8 cellular contexts compared by ENCODE assay signal in the genomic region with DNA sequence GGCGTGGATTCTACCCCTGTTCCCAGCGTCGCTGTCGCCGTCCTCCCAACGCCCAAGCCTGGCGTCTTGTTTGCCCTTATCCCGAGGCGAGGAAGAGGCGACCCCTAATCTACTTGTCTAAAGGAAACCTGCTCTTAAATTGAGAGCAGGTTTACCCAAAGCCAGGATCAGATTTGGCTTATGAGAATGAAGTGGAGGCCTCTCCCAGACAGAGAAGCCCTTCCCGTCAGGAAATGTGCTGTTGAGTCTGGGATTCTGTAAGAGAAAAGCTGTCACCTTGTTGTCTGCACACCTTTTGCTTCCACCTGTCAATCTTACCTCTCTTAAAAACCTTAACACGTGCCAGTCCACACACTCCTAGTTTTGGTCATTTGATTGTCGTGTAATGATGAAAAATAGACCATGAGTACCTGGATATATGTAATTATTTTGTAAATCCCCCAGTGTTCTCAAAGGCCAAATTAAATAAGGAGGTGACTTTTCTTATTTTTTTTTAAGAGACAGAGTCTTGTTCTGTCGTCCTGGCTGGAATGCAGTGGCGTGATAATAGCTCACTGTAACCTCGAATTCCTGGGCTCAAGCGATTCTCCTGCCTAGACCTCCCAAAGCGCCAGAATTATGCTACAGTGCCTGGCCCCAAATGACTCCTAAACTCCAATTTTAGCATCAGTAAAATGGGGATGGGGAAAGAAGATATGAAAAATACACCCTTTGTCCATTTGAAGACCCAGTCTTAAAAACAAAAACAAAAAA. TPM values are rescaled to one million over a fixed set of nuclear protein-coding genes. Genes with fewer than 3 reads are reported as not detected.
DNase-seq lines count a peak whose midpoint lies in the region; ATAC-seq and TF ChIP-seq lines count a peak whose summit lies in the region.

No MANE protein-coding gene starts in this region.

- H3K9me3 Mint-ChIP-seq in activated naive CD4-positive, alpha-beta T cell treated with anti-CD3 and anti-CD28 coated beads, Interleukin-2, amount 50 U/mL, for 24 hours = no peaks in the 10 kb centered on the region
- H3K9me3 Mint-ChIP-seq in activated naive CD8-positive, alpha-beta T cell treated with anti-CD3 and anti-CD28 coated beads for 36 hours = no peaks in the 10 kb centered on the region
- no peaks in the 10 kb centered on the region for H3K9me3 Mint-ChIP-seq in type B pancreatic cell

- ATAC-seq in HG02798 (IDR thresholded peaks at IDR 0.05; ENCODE audit: poor library complexity, unreplicated experiment) (no peak), GM21423 (IDR thresholded peaks at IDR 0.05; ENCODE audit: unreplicated experiment) (no peak)

- no peaks in the 10 kb centered on the region for H3K27me3 Mint-ChIP-seq in activated naive CD4-positive, alpha-beta T cell treated with anti-CD3 and anti-CD28 coated beads, Interleukin-2, amount 50 U/mL, for 24 hours
- H3K27me3 Mint-ChIP-seq in activated naive CD8-positive, alpha-beta T cell treated with anti-CD3 and anti-CD28 coated beads for 36 hours = no peaks in the 10 kb centered on the region
- no peaks in the 10 kb centered on the region for H3K27me3 Mint-ChIP-seq in type B pancreatic cell

- H3K4me3 Mint-ChIP-seq in activated naive CD4-positive, alpha-beta T cell treated with anti-CD3 and anti-CD28 coated beads, Interleukin-2, amount 50 U/mL, for 24 hours = peak overlapping the region; percentile 96
- H3K4me3 Mint-ChIP-seq in activated naive CD8-positive, alpha-beta T cell treated with anti-CD3 and anti-CD28 coated beads for 36 hours = peak overlapping the region; percentile 95
- H3K4me3 Mint-ChIP-seq in type B pancreatic cell = peak overlapping the region; percentile 97

- H3K36me3 Mint-ChIP-seq in activated naive CD4-positive, alpha-beta T cell treated with anti-CD3 and anti-CD28 coated beads, Interleukin-2, amount 50 U/mL, for 24 hours = peaks cover 13% of the 10 kb centered on the region
- H3K36me3 Mint-ChIP-seq in activated naive CD8-positive, alpha-beta T cell treated with anti-CD3 and anti-CD28 coated beads for 36 hours = peaks cover 21% of the 10 kb centered on the region
- peaks cover 15% of the 10 kb centered on the region for H3K36me3 Mint-ChIP-seq in type B pancreatic cell

- no peak for TF ChIP-seq CTCF in type B pancreatic cell (conservative IDR thresholded peaks at IDR 0.05)

- DNase-seq in activated naive CD4-positive, alpha-beta T cell treated with Interleukin-2 at 50 U/mL for 16 hours = no peak
- no peak for DNase-seq in activated naive CD8-positive, alpha-beta T cell treated with anti-CD3 and anti-CD28 coated beads for 36 hours
- DNase-seq in left kidney (ENCODE audit: low read depth, low spot score) (peak; percentile 11), type B pancreatic cell (ENCODE audit: extremely low spot score, unreplicated experiment) (no peak), head of caudate nucleus (no peak)

- H3K4me1 Mint-ChIP-seq in activated naive CD4-positive, alpha-beta T cell treated with anti-CD3 and anti-CD28 coated beads, Interleukin-2, amount 50 U/mL, for 24 hours = peaks cover 71% of the 10 kb centered on the region
- peaks cover 56% of the 10 kb centered on the region for H3K4me1 Mint-ChIP-seq in activated naive CD8-positive, alpha-beta T cell treated with anti-CD3 and anti-CD28 coated beads for 36 hours
- peaks cover 49% of the 10 kb centered on the region for H3K4me1 Mint-ChIP-seq in type B pancreatic cell (ENCODE audit: unreplicated experiment)

- peak overlapping the region; percentile 100 for H3K27ac Mint-ChIP-seq in activated naive CD4-positive, alpha-beta T cell treated with anti-CD3 and anti-CD28 coated beads, Interleukin-2, amount 50 U/mL, for 24 hours
- H3K27ac Mint-ChIP-seq in activated naive CD8-positive, alpha-beta T cell treated with anti-CD3 and anti-CD28 coated beads for 36 hours = peak overlapping the region; percentile 100
- peak overlapping the region; percentile 100 for H3K27ac Mint-ChIP-seq in type B pancreatic cell

- intact Hi-C loops in head of caudate nucleus (cut with DNase I) = loop anchor here (2.0 kb wide), 2 partner anchors 72 to 204 kb away; partner anchors contain the start of genes LDHA and TSG101

RNA-seq across cellular contexts. Expression of gene GTF2H1, which starts 0.6 kb away (rescaled TPM):
- 10 to 100 TPM; 61.1 to 63.2 TPM for total RNA-seq in activated naive CD8-positive, alpha-beta T cell treated with anti-CD3 and anti-CD28 coated beads for 36 hours
- 38.9 and 41.6 TPM in 2 replicates for total RNA-seq in type B pancreatic cell (ENCODE audit: low replicate concordance)

RNA-seq across cellular contexts. Expression of gene HPS5, which starts 1.1 kb away (rescaled TPM):
- total RNA-seq in activated naive CD8-positive, alpha-beta T cell treated with anti-CD3 and anti-CD28 coated beads for 36 hours = 10 to 100 TPM; 14.1 to 15.9 TPM
- 18.1 and 18.9 TPM in 2 replicates for total RNA-seq in type B pancreatic cell (ENCODE audit: low replicate concordance)

RNA-seq across cellular contexts. Expression of gene SAA1, which starts 56.9 kb away (rescaled TPM):
- total RNA-seq in activated naive CD8-positive, alpha-beta T cell treated with anti-CD3 and anti-CD28 coated beads for 36 hours = not detected
- not detected in 2 replicates for total RNA-seq in type B pancreatic cell (ENCODE audit: low replicate concordance)
